Comparison of ENCODE assay signal across 29 cellular contexts in genomic region chr12:98498635-98499034, GRCh38.
"Had no signal": no experiment of that assay in that cellular context is flagged by ENCODE, and none has a peak within 500 bp of the region (broad histone marks: within the 10 kb centered on the region; RNA-seq: fewer than 3 reads in every experiment).

No MANE protein-coding gene starts in this region.

- H3K9me3 ChIP-seq: SJCRH30, SK-N-SH had no signal

- H3K4me3 Mint-ChIP-seq: activated B cell treated with CpG ODN at 0.5 μM for 24 hours; activated CD4-positive, alpha-beta memory T cell treated with anti-CD3 and anti-CD28 coated beads for 36 hours; activated naive CD4-positive, alpha-beta T cell treated with anti-CD3 and anti-CD28 coated beads, Interleukin-2, amount 10 ng/mL, durations not matched to agents 7 days and 5 days; activated naive CD8-positive, alpha-beta T cell; activated naive CD8-positive, alpha-beta T cell treated with anti-CD3 and anti-CD28 coated beads, Interleukin-2, amount 50 U/mL, for 24 hours; activated T-cell treated with anti-CD3 and anti-CD28 coated beads, Interleukin-2, amount 50 U/mL, for 4 hours; T-helper 1 cell treated with Interleukin-12 subunit alpha and Interleukin-12 subunit beta and Interleukin-4 antibody, amounts not matched to agents 30 μg/mL and 1 μg/mL, for 36 hours; T-helper 2 cell treated with Interferon-gamma antibody and Interleukin-4, amounts not matched to agents 5 μg/mL and 100 μg/mL, for 36 hours had no signal

- H3K4me3 ChIP-seq: PC-9, SJCRH30 had no signal

- H3K27ac ChIP-seq: brain microvascular endothelial cell, PC-9, SJCRH30 had no signal

- H3K36me3 Mint-ChIP-seq: activated naive CD8-positive, alpha-beta T cell had no signal

- H3K27ac Mint-ChIP-seq: activated B cell treated with CpG ODN at 0.5 μM for 24 hours; activated CD4-positive, alpha-beta memory T cell treated with anti-CD3 and anti-CD28 coated beads for 36 hours; activated naive CD4-positive, alpha-beta T cell treated with anti-CD3 and anti-CD28 coated beads, Interleukin-2, amount 10 ng/mL, durations not matched to agents 7 days and 5 days; activated naive CD8-positive, alpha-beta T cell; activated naive CD8-positive, alpha-beta T cell treated with anti-CD3 and anti-CD28 coated beads, Interleukin-2, amount 50 U/mL, for 24 hours; T-helper 1 cell treated with Interleukin-12 subunit alpha and Interleukin-12 subunit beta and Interleukin-4 antibody, amounts not matched to agents 30 μg/mL and 1 μg/mL, for 36 hours; T-helper 2 cell treated with Interferon-gamma antibody and Interleukin-4, amounts not matched to agents 5 μg/mL and 100 μg/mL, for 36 hours had no signal

- H3K9ac ChIP-seq: SK-N-SH had no signal

- H3K36me3 ChIP-seq: brain microvascular endothelial cell, SJCRH30 had no signal

- H3K27me3 ChIP-seq: brain microvascular endothelial cell, SJCRH30 had no signal

- H3K27me3 Mint-ChIP-seq: activated naive CD8-positive, alpha-beta T cell had no signal

- H3K4me2 ChIP-seq: PC-9, SK-N-SH had no signal

- H3K4me1 ChIP-seq: SJCRH30 had no signal

- H3K9me3 Mint-ChIP-seq: activated B cell treated with CpG ODN at 0.5 μM for 24 hours; activated naive CD8-positive, alpha-beta T cell treated with anti-CD3 and anti-CD28 coated beads, Interleukin-2, amount 50 U/mL, for 24 hours; activated T-cell treated with anti-CD3 and anti-CD28 coated beads, Interleukin-2, amount 50 U/mL, for 4 hours; T-helper 1 cell treated with Interleukin-12 subunit alpha and Interleukin-12 subunit beta and Interleukin-4 antibody, amounts not matched to agents 30 μg/mL and 1 μg/mL, for 36 hours; T-helper 2 cell treated with Interferon-gamma antibody and Interleukin-4, amounts not matched to agents 5 μg/mL and 100 μg/mL, for 36 hours had no signal

- DNase-seq: activated B cell treated with CpG ODN at 0.5 μM for 24 hours; activated CD4-positive, alpha-beta memory T cell treated with anti-CD3 and anti-CD28 coated beads for 36 hours; activated CD4-positive, alpha-beta T cell treated with anti-CD3 and anti-CD28 coated beads for 4 hours; activated CD4-positive, alpha-beta T cell treated with anti-CD3 and anti-CD28 coated beads, Interleukin-2, amount 50 U/mL, for 1 hour; activated CD4-positive, CD25-positive, alpha-beta regulatory T cell treated with anti-CD3 and anti-CD28 coated beads, Interleukin-2, amount 50 U/mL, for 72 hours; activated CD8-positive, alpha-beta memory T cell treated with anti-CD3 and anti-CD28 coated beads, Interleukin-2, amount 50 U/mL, for 4 hours; activated effector memory CD4-positive, alpha-beta T cell treated with Interleukin-2 at 50 U/mL for 16 hours; activated naive CD4-positive, alpha-beta T cell treated with anti-CD3 and anti-CD28 coated beads, Interleukin-2, amount 10 ng/mL, durations not matched to agents 7 days and 5 days; activated naive CD8-positive, alpha-beta T cell treated with anti-CD3 and anti-CD28 coated beads, Interleukin-2, amount 50 U/mL, for 24 hours; activated T-cell treated with anti-CD3 and anti-CD28 coated beads for 4 hours; activated T-cell treated with anti-CD3 and anti-CD28 coated beads, Interleukin-2, amount 50 U/mL, for 4 hours; anterior cingulate cortex; brain microvascular endothelial cell; central memory CD4-positive, alpha-beta T cell; MM.1S; MV-4-11; NCI-H1092; NCI-H1436 treated with DMSO at 0.1 percent for 48 hours; NCI-H1694 treated with DMSO at 0.1 percent for 48 hours; NCI-H2029; NCI-H345; NCI-H524 treated with DMSO at 0.1 percent for 48 hours; PC-9; Right ventricle myocardium superior; SJCRH30; SK-N-SH had no signal

- ATAC-seq: activated naive CD8-positive, alpha-beta T cell treated with anti-CD3 and anti-CD28 coated beads, Interleukin-2, amount 50 U/mL, for 24 hours; activated T-cell treated with anti-CD3 and anti-CD28 coated beads, Interleukin-2, amount 50 U/mL, for 4 hours had no signal

- H2AFZ ChIP-seq: PC-9 had no signal
